In the genomic region with DNA sequence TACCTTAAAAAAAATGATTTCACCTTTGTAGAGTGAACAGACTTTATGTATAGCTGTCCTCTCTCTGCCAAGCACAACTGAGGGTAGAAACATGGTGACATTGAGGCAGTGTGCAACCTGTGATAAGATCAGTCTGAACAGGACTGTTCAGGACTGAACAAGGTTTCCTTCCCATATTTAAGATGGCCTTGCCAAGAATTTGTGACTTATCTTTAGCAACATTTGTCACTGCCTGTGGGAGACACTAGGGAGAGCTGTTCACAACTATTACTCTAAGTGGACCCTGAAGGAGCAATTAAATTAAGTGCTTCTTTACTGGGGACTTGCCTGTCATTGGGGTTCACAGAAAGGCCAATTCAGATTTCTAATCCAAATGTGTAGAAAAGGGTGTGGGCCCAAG, we compare ENCODE assay signal across 12 cellular contexts. TPM values are rescaled to one million over a fixed set of nuclear protein-coding genes. Genes with fewer than 3 reads are reported as not detected.
DNase-seq lines count a peak whose midpoint lies in the region; ATAC-seq, FAIRE-seq and TF ChIP-seq lines count a peak whose summit lies in the region.
"Had no signal": no experiment of that assay in that cellular context is flagged by ENCODE, and none has a peak within 500 bp of the region (broad histone marks: within the 10 kb centered on the region; RNA-seq: fewer than 3 reads in every experiment).

No MANE protein-coding gene starts in this region.

- peak; percentile 69 for TF ChIP-seq RAD21 in GM12878 (IDR thresholded peaks at IDR 0.05; ENCODE audit: insufficient read depth, low read depth, low read length)

- BruUV-seq in GM12878 (replicated peaks; lab: Mats Ljungman, UMichigan): no TSS peak

- ATAC-seq in Right ventricle myocardium superior (ENCODE audit: poor library complexity) (no peak), GM12878 (peak; percentile 69), upper lobe of right lung (peak; percentile 73)

- H3K27me3 ChIP-seq in cardiac muscle cell (peaks cover 6% of the 10 kb centered on the region), Loucy (ENCODE audit: insufficient read depth, low read length, poor library complexity, severe bottlenecking) (no peaks in the 10 kb centered on the region), GM12878 (replicated peaks in 1 of 2; ENCODE audit: control insufficient read depth in 2 of 2, insufficient read depth in 2 of 2, low read length in 1 of 2) (no peaks in the 10 kb centered on the region), upper lobe of right lung (no peaks in the 10 kb centered on the region)
- H3K27me3 ChIP-seq: tibial nerve had no signal

- SMC1A ChIA-PET in GM12878 (lab: Charles Lee; ENCODE audit: uncharacterized antibody, unreplicated experiment): no interaction called here

- DNase-seq in cardiac muscle cell (ENCODE audit: low read depth in 1 of 2, low spot score in 1 of 2) (peak; percentile 1 to 55), Right ventricle myocardium superior (no peak), GM12878 (ENCODE audit: low read depth, low spot score) (peak; percentile 16), upper lobe of right lung (no peak), NCI-H1048 (lab: John Stamatoyannopoulos, UW) (no peak), NCI-H345 (lab: John Stamatoyannopoulos, UW) (no peak)
- no peak for DNase-seq in NK-92 treated with Interleukin-12 subunit alpha and Interleukin-12 subunit beta, amount 100 ng/mL, for 24 hours (lab: John Stamatoyannopoulos, UW)
- DNase-seq: NCI-H2081 treated with DMSO at 0.1 percent for 48 hours had no signal

- no peaks in the 10 kb centered on the region for H3K9me3 ChIP-seq in cardiac muscle cell (ENCODE audit: low read depth)
- no peaks in the 10 kb centered on the region; the same call in 1 of the 2 replicates for H3K9me3 ChIP-seq in Loucy (ENCODE audit: insufficient read depth, low read depth, low read length)
- no peaks in the 10 kb centered on the region for H3K9me3 ChIP-seq in GM12878 (replicated peaks; ENCODE audit: control insufficient read depth, insufficient read depth, low read length)
- no peaks in the 10 kb centered on the region for H3K9me3 ChIP-seq in upper lobe of right lung

- TF ChIP-seq EP300 in GM12878 (IDR thresholded peaks at IDR 0.05; ENCODE audit: borderline replicate concordance in 1 of 2, control insufficient read depth in 1 of 2, low read depth in 2 of 2, low read length in 2 of 2): no peak

- TF ChIP-seq POLR2A in GM12878 (IDR thresholded peaks at IDR 0.05; ENCODE audit: low read depth, low read length): no peak

- in situ Hi-C loops in GM12878 (cut with MboI): no loop called here

- H4K20me1 ChIP-seq in Loucy (ENCODE audit: insufficient read depth, low read length, poor library complexity, severe bottlenecking) (no peaks in the 10 kb centered on the region), GM12878 (ENCODE audit: control insufficient read depth, insufficient read depth) (no peaks in the 10 kb centered on the region)

- H3K27ac ChIP-seq in cardiac muscle cell (no peak overlapping the region), GM12878 (ENCODE audit: control insufficient read depth, insufficient read depth) (no peak overlapping the region), upper lobe of right lung (no peak overlapping the region)
- H3K27ac ChIP-seq: tibial nerve had no signal

- H3K36me3 ChIP-seq in cardiac muscle cell (no peaks in the 10 kb centered on the region), Loucy (ENCODE audit: insufficient read depth, low read length) (no peaks in the 10 kb centered on the region), GM12878 (ENCODE audit: control insufficient read depth in 2 of 2, insufficient read depth in 2 of 2, low read length in 1 of 2) (no peaks in the 10 kb centered on the region), upper lobe of right lung (no peaks in the 10 kb centered on the region)
- H3K36me3 ChIP-seq: tibial nerve had no signal

- intact Hi-C loops in Right ventricle myocardium superior (cut with DNase I) (no loop called here), GM12878 (cut with micrococcal nuclease; ENCODE audit: unreplicated experiment) (loop anchor here (5.0 kb wide), 1 partner anchor 159 kb away; no protein-coding TSS in a partner anchor), upper lobe of right lung (cut with DNase I) (no loop called here)

- TF ChIP-seq CTCF in cardiac muscle cell (IDR thresholded peaks at IDR 0.05; ENCODE audit: low read depth, low read length) (no peak), Loucy (conservative IDR thresholded peaks at IDR 0.05; ENCODE audit: low read length) (peak; percentile 60), GM12878 (IDR thresholded peaks at IDR 0.05 in 2 of 3, conservative IDR thresholded peaks at IDR 0.05 in 1 of 3; ENCODE audit: control insufficient read depth in 2 of 3, extremely low read depth in 1 of 3, insufficient read depth in 1 of 3, low read depth in 3 of 3, low read length in 3 of 3) (peak; percentile 45 to 57 (median 55); a peak in 5 of 6 replicates), upper lobe of right lung (IDR thresholded peaks at IDR 0.05) (no peak)

- peak; percentile 35 for FAIRE-seq in GM12878 (lab: Jason Lieb, UNC)
- FAIRE-seq: TTC549 had no signal

- H3K9ac ChIP-seq in Loucy (ENCODE audit: low read depth, low read length, poor library complexity, severe bottlenecking) (no peak overlapping the region), GM12878 (ENCODE audit: control insufficient read depth, insufficient read depth, low read length) (no peak overlapping the region)

- H3K4me3 ChIP-seq in cardiac muscle cell: no peak overlapping the region
- H3K4me3 ChIP-seq in Loucy (ENCODE audit: low read length, poor library complexity, severe bottlenecking): no peak overlapping the region
- H3K4me3 ChIP-seq in GM12878: no peak overlapping the region
- no peak overlapping the region for H3K4me3 ChIP-seq in upper lobe of right lung
- H3K4me3 ChIP-seq: tibial nerve had no signal

- H2AFZ ChIP-seq in Loucy (ENCODE audit: low read length) (no peak overlapping the region), GM12878 (ENCODE audit: control insufficient read depth, low read depth, low read length) (no peak overlapping the region)

- H3K79me2 ChIP-seq in Loucy (ENCODE audit: insufficient read depth, low read length) (no peaks in the 10 kb centered on the region), GM12878 (ENCODE audit: control insufficient read depth, insufficient read depth, low read length) (no peaks in the 10 kb centered on the region)

- no peak overlapping the region for H3K4me2 ChIP-seq in Loucy (ENCODE audit: low read depth, low read length, poor library complexity, severe bottlenecking)
- no peak overlapping the region for H3K4me2 ChIP-seq in GM12878 (ENCODE audit: control insufficient read depth, insufficient read depth)

- H3F3A ChIP-seq in Loucy (ENCODE audit: low read depth): no peaks in the 10 kb centered on the region

- CTCF ChIA-PET in GM12878 (lab: Yijun Ruan, JAX): interaction anchor here (1.0 kb wide), 1 partner anchor 156 kb away, joined by 3 read pairs; no protein-coding TSS in a partner anchor

- no peaks in the 10 kb centered on the region for H3K9me2 ChIP-seq in Loucy (replicated peaks; ENCODE audit: low read depth, low read length)

- POLR2A ChIA-PET in GM12878 (lab: Charles Lee): no interaction called here

- RAD21 ChIA-PET in GM12878 (lab: Charles Lee; ENCODE audit: unreplicated experiment): interaction anchor here (1.1 to 1.2 kb wide), 3 partner anchors 152 to 364 kb away, joined by 3 read pairs; a partner anchor contains a TSS

- H3K4me1 ChIP-seq in cardiac muscle cell (ENCODE audit: low read depth) (no peaks in the 10 kb centered on the region), Loucy (ENCODE audit: insufficient read depth, low read length, poor library complexity, severe bottlenecking) (no peaks in the 10 kb centered on the region), GM12878 (ENCODE audit: control insufficient read depth, insufficient read depth, low read length) (no peaks in the 10 kb centered on the region), upper lobe of right lung (no peaks in the 10 kb centered on the region)
- H3K4me1 ChIP-seq: tibial nerve had no signal

TF ChIP-seq in GM12878, 131 proteins besides CTCF, POLR2A, EP300 and RAD21 (continues in another document):
- TF ChIP-seq CBX3 (IDR thresholded peaks at IDR 0.05; ENCODE audit: borderline replicate concordance, low read depth): no peak
- no peak for TF ChIP-seq SMARCA5 (IDR thresholded peaks at IDR 0.05)
- no peak for TF ChIP-seq RUNX3 (IDR thresholded peaks at IDR 0.05; ENCODE audit: low read length)
- TF ChIP-seq EZH2 (IDR thresholded peaks at IDR 0.05; ENCODE audit: borderline replicate concordance, control insufficient read depth, low read depth, low read length): no peak
- no peak for TF ChIP-seq YBX1 (IDR thresholded peaks at IDR 0.05)
- TF ChIP-seq SMC3 (IDR thresholded peaks at IDR 0.05; ENCODE audit: borderline replicate concordance, low read length): peak; percentile 45; the same call in 1 of the 2 replicates

RNA-seq across cellular contexts. Expression of a gene that starts 6.7 kb away (rescaled TPM):
- total RNA-seq in cardiac muscle cell: 0.15 TPM in 1 of 2 replicates, not detected in the other
- polyA plus RNA-seq in cardiac muscle cell: 0.38 TPM in 1 of 2 replicates, not detected in the other
- total RNA-seq in Right ventricle myocardium superior: not detected
- not detected in 2 replicates for total RNA-seq in GM12878 (2013; cell fraction: nucleolus; rRNA removed)
- total RNA-seq in GM12878 (2014; rRNA removed): 0.56 and 0.76 TPM in 2 replicates
- total RNA-seq in GM12878 (2014; rRNA removed; fragmentation: Illumina TruSeq; extraction: Trizol): 0.27 and 0.51 TPM in 2 replicates
- total RNA-seq in GM12878 (2021): 0.23 and 0.29 TPM in 2 replicates
- 0.21 TPM for polyA plus RNA-seq in GM12878 (2011; ENCODE audit: low read depth)
- not detected in 2 replicates for polyA plus RNA-seq in GM12878 (2011; rRNA removed)
- not detected in 2 replicates for polyA plus RNA-seq in GM12878 (2011; cell fraction: cytosol; rRNA removed)
- 0.04 and 0.09 TPM in 2 replicates for polyA plus RNA-seq in GM12878 (2011; cell fraction: nucleus; rRNA removed)
- polyA plus RNA-seq in GM12878 (2012): 0.24 and 0.26 TPM in 2 replicates
- polyA plus RNA-seq in GM12878 (2014; fragmentation: Illumina TruSeq; extraction: Trizol): 0.31 and 0.89 TPM in 2 replicates
- polyA plus RNA-seq in GM12878 (2014; fragmentation: Nextera tagmentation; extraction: Ambion mirVana): under 1 TPM; 0.26 to 0.40 TPM
- polyA plus RNA-seq in GM12878 (2014; rRNA removed): 0.41 and 0.44 TPM in 2 replicates
- polyA plus RNA-seq in GM12878 (2016; fragmentation: Nextera tagmentation; extraction: Ambion mirVana): under 1 TPM; 0.14 to 0.21 TPM
- not detected in 2 replicates for polyA minus RNA-seq in GM12878 (2011; rRNA and poly(A)+ RNA removed)
- not detected in 2 replicates for polyA minus RNA-seq in GM12878 (2011; cell fraction: cytosol; rRNA and poly(A)+ RNA removed)
- not detected in 2 replicates for polyA minus RNA-seq in GM12878 (2011; cell fraction: nucleus; rRNA and poly(A)+ RNA removed)
- not detected for total RNA-seq in upper lobe of right lung
- total RNA-seq: mucosa of gallbladder, tibial nerve had no signal

Comparison
In these comparisons a context has a peak if more than half of its experiments do, and no peak if none do; other contexts are left out.
1. DNase-seq: peak in cardiac muscle cell (2 of 2) and GM12878 (single experiment); none in Right ventricle myocardium superior (single experiment), upper lobe of right lung (single experiment), NCI-H1048 (single experiment), NCI-H345 (single experiment) and NK-92 treated with Interleukin-12 subunit alpha and Interleukin-12 subunit beta, amount 100 ng/mL, for 24 hours (single experiment).
2. CTCF ChIP-seq: peak in Loucy (single experiment) and GM12878 (3 of 3); none in cardiac muscle cell (single experiment) and upper lobe of right lung (single experiment).